ENCODE assay signal across 12 cellular contexts in the genomic region with DNA sequence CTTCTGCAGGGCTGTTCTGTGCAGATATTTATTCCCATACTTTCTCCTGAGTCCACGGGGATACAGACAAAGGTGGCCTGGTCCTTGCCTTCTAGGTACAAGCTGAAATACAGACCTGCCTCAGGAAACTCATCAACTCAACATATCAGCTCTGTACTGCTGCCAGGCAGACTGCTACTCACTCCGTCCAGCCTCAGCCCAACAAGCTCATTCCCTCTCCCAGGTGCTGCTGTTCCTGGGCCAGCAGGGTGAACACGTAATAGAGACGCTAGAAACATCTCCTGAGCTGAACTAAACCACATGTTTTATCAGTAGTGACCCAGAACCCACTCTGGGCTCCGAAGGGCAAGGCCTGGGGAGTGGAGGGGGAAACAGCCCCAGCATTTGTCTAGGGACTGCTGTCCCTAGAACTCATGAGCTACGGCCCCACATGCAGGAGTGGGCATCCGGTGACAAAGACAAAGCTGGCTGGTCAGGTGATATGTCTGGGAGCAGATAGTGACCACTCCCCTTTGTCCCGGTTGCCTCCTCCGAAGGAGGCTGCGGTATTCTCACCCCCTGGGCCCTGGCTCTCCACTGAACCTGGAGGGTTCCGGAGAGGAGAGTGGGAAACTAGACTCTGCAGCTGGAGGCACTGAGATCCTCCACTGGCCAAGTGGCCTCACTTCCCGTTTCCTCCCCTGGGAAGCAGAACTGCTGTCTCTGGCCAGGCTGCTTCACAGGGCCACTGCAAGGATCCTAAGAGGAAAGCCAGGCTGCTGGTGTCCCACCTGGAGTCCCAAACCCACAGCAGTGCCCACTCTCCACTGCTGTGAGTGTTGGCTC.
DNase-seq lines count a peak whose midpoint lies in the region; ATAC-seq and TF ChIP-seq lines count a peak whose summit lies in the region.
"Had no signal": no experiment of that assay in that cellular context is flagged by ENCODE, and none has a peak within 500 bp of the region (broad histone marks: within the 10 kb centered on the region; RNA-seq: fewer than 3 reads in every experiment).

No MANE protein-coding gene starts in this region.

- peak overlapping the region; percentile 89 for H3K27ac Mint-ChIP-seq in T-helper 17 cell
- H3K27ac Mint-ChIP-seq: activated naive CD8-positive, alpha-beta T cell treated with anti-CD3 and anti-CD28 coated beads for 36 hours had no signal

- H4K20me1 ChIP-seq in DND-41 (ENCODE audit: insufficient read depth, low read length) = no peaks in the 10 kb centered on the region
- H4K20me1 ChIP-seq in osteoblast (ENCODE audit: insufficient read depth, low read length) = peaks cover 36% of the 10 kb centered on the region

- no peak for TF ChIP-seq CTCF in DND-41 (IDR thresholded peaks at IDR 0.05; ENCODE audit: borderline replicate concordance, extremely low read depth, low read length, poor library complexity, severe bottlenecking)
- no peak for TF ChIP-seq CTCF in gastroesophageal sphincter (IDR thresholded peaks at IDR 0.05)
- no peak for TF ChIP-seq CTCF in gastrocnemius medialis (IDR thresholded peaks at IDR 0.05 in 4 of 5, conservative IDR thresholded peaks at IDR 0.05 in 1 of 5)
- TF ChIP-seq CTCF in osteoblast (IDR thresholded peaks at IDR 0.05; ENCODE audit: extremely low read depth, low read depth, low read length) = no peak

- DNase-seq in DND-41 (no peak), T-helper 17 cell (no peak), gastrocnemius medialis (no peak), NCI-H1092 (lab: John Stamatoyannopoulos, UW) (no peak), osteoblast (ENCODE audit: insufficient read length, low spot score, missing footprints) (no peak)
- DNase-seq: activated CD4-positive, CD25-positive, alpha-beta regulatory T cell; activated naive CD8-positive, alpha-beta T cell treated with anti-CD3 and anti-CD28 coated beads for 36 hours; MG63; retina had no signal

- H3K9me3 ChIP-seq in DND-41 (ENCODE audit: insufficient read depth, low read length, severe bottlenecking) = no peaks in the 10 kb centered on the region
- H3K9me3 ChIP-seq in T-helper 17 cell (ENCODE audit: control insufficient read depth, low read length, poor library complexity, severe bottlenecking) = no peaks in the 10 kb centered on the region
- H3K9me3 ChIP-seq in gastroesophageal sphincter = no peaks in the 10 kb centered on the region
- no peaks in the 10 kb centered on the region for H3K9me3 ChIP-seq in gastrocnemius medialis
- no peaks in the 10 kb centered on the region for H3K9me3 ChIP-seq in osteoblast (ENCODE audit: low read depth, low read length)
- H3K9me3 ChIP-seq: MG63 had no signal

- peaks cover 58% of the 10 kb centered on the region for H3K36me3 ChIP-seq in DND-41 (ENCODE audit: insufficient read depth, low read length)
- H3K36me3 ChIP-seq in gastroesophageal sphincter = peaks cover 0 to 9% of the 10 kb centered on the region in 2 donors
- H3K36me3 ChIP-seq in gastrocnemius medialis = peaks cover 0 to 3% of the 10 kb centered on the region in 2 donors
- H3K36me3 ChIP-seq in osteoblast (ENCODE audit: insufficient read depth, low read length) = no peaks in the 10 kb centered on the region
- H3K36me3 ChIP-seq: MG63 had no signal

- intact Hi-C loops in gastrocnemius medialis (cut with DNase I; ENCODE audit: low total_unique reads) = loop anchor here (5.0 to 10.0 kb wide), 2 partner anchors 86 to 177 kb away; a partner anchor contains a TSS

- WGBS in gastroesophageal sphincter (ENCODE audit: low coverage in 1 of 2), 2 donors = 70 to 78% methylated on average over 3 to 8 of the region's 12 CpGs

- in situ Hi-C loops in gastrocnemius medialis (cut with MboI; ENCODE audit: low sequenced_read_pairs in 4 of 4) = loop anchor here in 2 of 4 donors (25.0 kb wide), 1 partner anchor 109 kb away; a partner anchor contains a TSS

- H3K27me3 ChIP-seq in DND-41 (ENCODE audit: insufficient read depth, low read length, poor library complexity) (no peaks in the 10 kb centered on the region), gastroesophageal sphincter (no peaks in the 10 kb centered on the region), gastrocnemius medialis (no peaks in the 10 kb centered on the region), osteoblast (ENCODE audit: insufficient read depth, low read length) (no peaks in the 10 kb centered on the region)
- H3K27me3 ChIP-seq: MG63 had no signal

- no peak for TF ChIP-seq EP300 in gastroesophageal sphincter (IDR thresholded peaks at IDR 0.05)

- H3K4me3 Mint-ChIP-seq in T-helper 17 cell = peak overlapping the region; percentile 50
- H3K4me3 Mint-ChIP-seq: activated naive CD8-positive, alpha-beta T cell treated with anti-CD3 and anti-CD28 coated beads for 36 hours had no signal

- ATAC-seq in DND-41 (ENCODE audit: insufficient read depth, low read depth) (no peak), T-helper 17 cell (no peak), gastroesophageal sphincter (no peak), gastrocnemius medialis (peak; percentile 3 to 9), GM19035 (IDR thresholded peaks at IDR 0.05; ENCODE audit: unreplicated experiment) (no peak), GM19467 (IDR thresholded peaks at IDR 0.05; ENCODE audit: unreplicated experiment) (no peak)

- H3K4me1 ChIP-seq in DND-41 (ENCODE audit: insufficient read depth, low read length) (peaks cover 89% of the 10 kb centered on the region), gastroesophageal sphincter (peaks cover 0 to 83% (median 28%) of the 10 kb centered on the region in 3 donors), gastrocnemius medialis (peaks cover 89 to 91% of the 10 kb centered on the region in 2 donors), osteoblast (ENCODE audit: insufficient read depth, low read length) (no peaks in the 10 kb centered on the region)

- H3K27ac ChIP-seq in DND-41 (ENCODE audit: low read length) (peak overlapping the region; percentile 95), gastroesophageal sphincter (peak overlapping the region in 3 of 4 donors; percentile 11 to 60 (median 58)), gastrocnemius medialis (peak overlapping the region; percentile 65 to 88 (median 77)), osteoblast (ENCODE audit: low read depth, low read length) (no peak overlapping the region)

- peaks cover 96% of the 10 kb centered on the region for H3K79me2 ChIP-seq in DND-41 (ENCODE audit: insufficient read depth, low read length)
- H3K79me2 ChIP-seq in osteoblast (ENCODE audit: insufficient read depth, low read length) = no peaks in the 10 kb centered on the region

- no peak for TF ChIP-seq POLR2A in gastroesophageal sphincter (IDR thresholded peaks at IDR 0.05)
- no peak for TF ChIP-seq POLR2A in gastrocnemius medialis (IDR thresholded peaks at IDR 0.05)

- no peaks in the 10 kb centered on the region for H3K36me3 Mint-ChIP-seq in T-helper 17 cell (ENCODE audit: low read depth)
- H3K36me3 Mint-ChIP-seq: activated naive CD8-positive, alpha-beta T cell treated with anti-CD3 and anti-CD28 coated beads for 36 hours had no signal

- H3K4me3 ChIP-seq in DND-41 (ENCODE audit: low read depth in 1 of 2, low read length in 2 of 2) (peak overlapping the region in 1 of 2 experiments; percentile 17; a peak in 1 of 4 replicates), gastroesophageal sphincter (no peak overlapping the region), gastrocnemius medialis (no peak overlapping the region), osteoblast (ENCODE audit: insufficient read depth, low read length) (no peak overlapping the region)
- H3K4me3 ChIP-seq: MG63 had no signal

- H3K9ac ChIP-seq in DND-41 (ENCODE audit: low read depth, low read length) = peak overlapping the region; percentile 58

- H3K4me1 Mint-ChIP-seq in T-helper 17 cell = peaks cover 48% of the 10 kb centered on the region

- H2AFZ ChIP-seq in DND-41 (ENCODE audit: low read depth, low read length) (no peak overlapping the region), osteoblast (ENCODE audit: low read length) (no peak overlapping the region)

- H3K4me2 ChIP-seq in DND-41 (ENCODE audit: insufficient read depth, low read length) (peak overlapping the region; percentile 45), osteoblast (ENCODE audit: insufficient read depth, low read length) (no peak overlapping the region)

- no peaks in the 10 kb centered on the region for H3K27me3 Mint-ChIP-seq in T-helper 17 cell
- H3K27me3 Mint-ChIP-seq: activated naive CD8-positive, alpha-beta T cell treated with anti-CD3 and anti-CD28 coated beads for 36 hours had no signal

Comparison
In these comparisons a context has a peak if more than half of its experiments do, and no peak if none do; other contexts are left out.
1. ATAC-seq: peak in gastrocnemius medialis (2 of 2); none in DND-41 (single experiment), T-helper 17 cell (single experiment), gastroesophageal sphincter (single experiment), GM19035 (single experiment) and GM19467 (single experiment).